17 cellular contexts compared by ENCODE assay signal in genomic region chr19:366951-367350, GRCh38. TPM values are rescaled to one million over a fixed set of nuclear protein-coding genes. Genes with fewer than 3 reads are reported as not detected.
"Had no signal": no experiment of that assay in that cellular context is flagged by ENCODE, and none has a peak within 500 bp of the region (broad histone marks: within the 10 kb centered on the region; RNA-seq: fewer than 3 reads in every experiment).

No MANE protein-coding gene starts in this region.

- H3K36me3 Mint-ChIP-seq: naive thymus-derived CD8-positive, alpha-beta T cell had no signal

- H3K4me3 Mint-ChIP-seq: naive thymus-derived CD8-positive, alpha-beta T cell had no signal

- DNase-seq: dermis blood vessel endothelial cell; gastrocnemius medialis; heart right ventricle; hypothalamus; mammary epithelial cell; mucosa of descending colon; naive thymus-derived CD8-positive, alpha-beta T cell; occipital lobe; sigmoid colon; stimulated activated CD4-positive, alpha-beta T cell treated with anti-CD3 and anti-CD28 coated beads, Interleukin-12 subunit alpha, Interleukin-12 subunit beta, amount 100 ng/mL, for 4 hours; stimulated activated naive CD4-positive, alpha-beta T cell treated with Interleukin-2 at 50 U/mL for 16 hours; trophoblast cell had no signal

- H3K4me1 ChIP-seq: gastrocnemius medialis, sigmoid colon had no signal

- ATAC-seq: gastrocnemius medialis; heart right ventricle; left lobe of liver; mucosa of descending colon; naive thymus-derived CD8-positive, alpha-beta T cell had no signal

- H3K36me3 ChIP-seq: esophagus muscularis mucosa, gastrocnemius medialis, heart right ventricle, sigmoid colon had no signal

- H3K9me3 Mint-ChIP-seq: naive thymus-derived CD8-positive, alpha-beta T cell had no signal

- H3K4me3 ChIP-seq: esophagus muscularis mucosa, gastrocnemius medialis, heart right ventricle, mucosa of descending colon, sigmoid colon, skin epidermis had no signal

- H3K27ac ChIP-seq: epithelial cell of prostate, esophagus muscularis mucosa, gastrocnemius medialis, heart right ventricle, sigmoid colon, skin epidermis had no signal

- H3K9me3 ChIP-seq: esophagus muscularis mucosa, gastrocnemius medialis, heart right ventricle, mucosa of descending colon, sigmoid colon had no signal

- H3K4me1 Mint-ChIP-seq: naive thymus-derived CD8-positive, alpha-beta T cell had no signal

RNA-seq across cellular contexts. Expression of gene C2CD4C, which starts 42.0 kb away (rescaled TPM):
- total RNA-seq: fibroblast of villous mesenchyme; naive thymus-derived CD8-positive, alpha-beta T cell had no signal
